ENCODE assay signal across 18 cellular contexts in genomic region chr1:61579815-61580214, GRCh38.
DNase-seq lines count a peak whose midpoint lies in the region; ATAC-seq and TF ChIP-seq lines count a peak whose summit lies in the region.
"Had no signal": no experiment of that assay in that cellular context is flagged by ENCODE, and none has a peak within 500 bp of the region (broad histone marks: within the 10 kb centered on the region; RNA-seq: fewer than 3 reads in every experiment).

No MANE protein-coding gene starts in this region.

- peak; percentile 62 for ATAC-seq in Right ventricle myocardium inferior
- ATAC-seq: A549, HepG2 had no signal

- H3K27ac Mint-ChIP-seq in nephron = peak overlapping the region; percentile 50 to 71 (median 57)
- H3K27ac Mint-ChIP-seq: CD4-positive, alpha-beta T cell; H9 had no signal

- H3K9me3 Mint-ChIP-seq in nephron = peaks cover 12% of the 10 kb centered on the region
- H3K9me3 Mint-ChIP-seq: CD4-positive, alpha-beta T cell had no signal

- H3K36me3 Mint-ChIP-seq in nephron (ENCODE audit: low read depth) = no peaks in the 10 kb centered on the region

- H3K27me3 Mint-ChIP-seq in nephron (ENCODE audit: low read depth) = peaks cover 3% of the 10 kb centered on the region

- H3K4me3 ChIP-seq in right atrium auricular region (no peak overlapping the region), fibroblast of pulmonary artery (replicated peaks; ENCODE audit: low read depth, low read length) (no peak overlapping the region)
- H3K4me3 ChIP-seq: A549 had no signal

- no peaks in the 10 kb centered on the region for H3K4me1 ChIP-seq in right atrium auricular region
- H3K4me1 ChIP-seq: A549, Caco-2 had no signal

- H3K4me1 Mint-ChIP-seq in nephron = peaks cover 7% of the 10 kb centered on the region

- no peak overlapping the region for H3K27ac ChIP-seq in right atrium auricular region
- no peak overlapping the region for H3K27ac ChIP-seq in RWPE1
- H3K27ac ChIP-seq: 22Rv1, A549, C4-2B had no signal

- POLR2A ChIA-PET in RWPE1 (lab: Yijun Ruan, JAX; ENCODE audit: low non-redundant PET) = no interaction called here

- H3K36me3 ChIP-seq in right atrium auricular region = no peaks in the 10 kb centered on the region

- DNase-seq in Right ventricle myocardium inferior (ENCODE audit: missing footprints) = no peak
- DNase-seq in right atrium auricular region (ENCODE audit: low spot score) = no peak
- peak; percentile 19 for DNase-seq in EH (ENCODE audit: low read depth)
- peak; percentile 24 for DNase-seq in fibroblast of pulmonary artery (ENCODE audit: low read depth)
- DNase-seq in RWPE1 (ENCODE audit: low spot score) = no peak
- no peak for DNase-seq in NCI-H69 (lab: John Stamatoyannopoulos, UW)
- no peak for DNase-seq in GM19238 (ENCODE audit: insufficient read length, low spot score)
- DNase-seq: AML-193; Caco-2; CD4-positive, alpha-beta T cell; DMS79; GF-D8; H9 had no signal

- H3K27me3 ChIP-seq in right atrium auricular region = no peaks in the 10 kb centered on the region

- no peaks in the 10 kb centered on the region for H3K9me3 ChIP-seq in right atrium auricular region
- H3K9me3 ChIP-seq: A549, Caco-2 had no signal

- CTCF ChIA-PET in RWPE1 (lab: Yijun Ruan, JAX) = no interaction called here

- intact Hi-C loops in Right ventricle myocardium inferior (cut with DNase I) = no loop called here

- TF ChIP-seq CTCF in right atrium auricular region (IDR thresholded peaks at IDR 0.05) (no peak), fibroblast of pulmonary artery (IDR thresholded peaks at IDR 0.05; ENCODE audit: low read length, missing control alignments) (no peak), nephron (IDR thresholded peaks at IDR 0.05; ENCODE audit: unreplicated experiment in 3 of 3) (no peak), RWPE1 (conservative IDR thresholded peaks at IDR 0.05; ENCODE audit: low read depth) (no peak)

- H3K4me3 Mint-ChIP-seq in nephron = no peak overlapping the region
- H3K4me3 Mint-ChIP-seq: CD4-positive, alpha-beta T cell; H9 had no signal

Comparison
In these comparisons a context has a peak if more than half of its experiments do, and no peak if none do; other contexts are left out.
1. DNase-seq: peak in EH (single experiment) and fibroblast of pulmonary artery (single experiment); none in Right ventricle myocardium inferior (single experiment), right atrium auricular region (single experiment), RWPE1 (single experiment), NCI-H69 (single experiment) and GM19238 (single experiment).